ENCODE assay signal across 15 cellular contexts in genomic region chr1:85277802-85278201, GRCh38. TPM values are rescaled to one million over a fixed set of nuclear protein-coding genes. Genes with fewer than 3 reads are reported as not detected.
DNase-seq lines count a peak whose midpoint lies in the region; ATAC-seq and TF ChIP-seq lines count a peak whose summit lies in the region.
"Had no signal": no experiment of that assay in that cellular context is flagged by ENCODE, and none has a peak within 500 bp of the region (broad histone marks: within the 10 kb centered on the region; RNA-seq: fewer than 3 reads in every experiment).

No MANE protein-coding gene starts in this region.

- no peaks in the 10 kb centered on the region for H3K9me3 Mint-ChIP-seq in CD4-positive, alpha-beta memory T cell
- H3K9me3 Mint-ChIP-seq in glutamatergic neuron (ENCODE audit: unreplicated experiment) (peaks cover 2% of the 10 kb centered on the region), T-cell (no peaks in the 10 kb centered on the region)
- H3K9me3 Mint-ChIP-seq in activated T-helper 2 cell treated with anti-CD3 and anti-CD28 coated beads, Interferon-gamma antibody, Interleukin-2, Interleukin-4, amounts not matched to agents 10 μg/mL and 5 μg/mL and 100 μg/mL, durations not matched to agents 14 hours and 24 hours and 36 hours: no peaks in the 10 kb centered on the region
- H3K9me3 Mint-ChIP-seq: activated CD8-positive, alpha-beta T cell treated with anti-CD3 and anti-CD28 coated beads for 36 hours; central memory CD8-positive, alpha-beta T cell; effector memory CD8-positive, alpha-beta T cell had no signal

- peaks cover 4% of the 10 kb centered on the region for H3K36me3 ChIP-seq in CD4-positive, alpha-beta memory T cell (ENCODE audit: insufficient read depth, low read length)
- H3K36me3 ChIP-seq: adrenal gland had no signal

- H3K36me3 Mint-ChIP-seq in CD4-positive, alpha-beta memory T cell: peaks cover 4 to 20% of the 10 kb centered on the region in 2 donors
- H3K36me3 Mint-ChIP-seq in T-helper 17 cell (ENCODE audit: low read depth) (peaks cover 3% of the 10 kb centered on the region), glutamatergic neuron (ENCODE audit: unreplicated experiment) (no peaks in the 10 kb centered on the region), T-cell (peaks cover 10% of the 10 kb centered on the region)
- H3K36me3 Mint-ChIP-seq in activated T-helper 2 cell treated with anti-CD3 and anti-CD28 coated beads, Interferon-gamma antibody, Interleukin-2, Interleukin-4, amounts not matched to agents 10 μg/mL and 5 μg/mL and 100 μg/mL, durations not matched to agents 14 hours and 24 hours and 36 hours (ENCODE audit: low read depth): peaks cover 23% of the 10 kb centered on the region

- TF ChIP-seq CTCF in 22Rv1 (IDR thresholded peaks at IDR 0.05) (no peak), glutamatergic neuron (IDR thresholded peaks at IDR 0.05; ENCODE audit: partially characterized antibody, unreplicated experiment) (no peak)

- no peaks in the 10 kb centered on the region for H3K27me3 Mint-ChIP-seq in CD4-positive, alpha-beta memory T cell
- H3K27me3 Mint-ChIP-seq in T-helper 17 cell: no peaks in the 10 kb centered on the region
- H3K27me3 Mint-ChIP-seq in glutamatergic neuron (ENCODE audit: unreplicated experiment): peaks cover 1% of the 10 kb centered on the region
- H3K27me3 Mint-ChIP-seq in T-cell: no peaks in the 10 kb centered on the region
- H3K27me3 Mint-ChIP-seq in activated T-helper 2 cell treated with anti-CD3 and anti-CD28 coated beads, Interferon-gamma antibody, Interleukin-2, Interleukin-4, amounts not matched to agents 10 μg/mL and 5 μg/mL and 100 μg/mL, durations not matched to agents 14 hours and 24 hours and 36 hours (ENCODE audit: low read depth): peaks cover 21% of the 10 kb centered on the region
- H3K27me3 Mint-ChIP-seq: activated CD8-positive, alpha-beta T cell treated with anti-CD3 and anti-CD28 coated beads for 36 hours; central memory CD8-positive, alpha-beta T cell had no signal

- H3K27ac Mint-ChIP-seq in CD4-positive, alpha-beta memory T cell: peak overlapping the region in 4 of 7 donors; percentile 39 to 96 (median 78)
- H3K27ac Mint-ChIP-seq in T-helper 17 cell (peak overlapping the region; percentile 89), glutamatergic neuron (ENCODE audit: unreplicated experiment) (no peak overlapping the region), T-cell (peak overlapping the region in 1 of 2 donors; percentile 93)
- no peak overlapping the region for H3K27ac Mint-ChIP-seq in activated T-helper 2 cell treated with anti-CD3 and anti-CD28 coated beads, Interferon-gamma antibody, Interleukin-2, Interleukin-4, amounts not matched to agents 10 μg/mL and 5 μg/mL and 100 μg/mL, durations not matched to agents 14 hours and 24 hours and 36 hours

- H3K4me3 ChIP-seq in CD4-positive, alpha-beta memory T cell (ENCODE audit: low read length in 2 of 2): no peak overlapping the region

- H3K4me1 ChIP-seq in CD4-positive, alpha-beta memory T cell (ENCODE audit: insufficient read depth, low read length): peaks cover 44% of the 10 kb centered on the region

- POLR2A ChIA-PET in CD4-positive, alpha-beta memory T cell (lab: Charles Lee; ENCODE audit: partially characterized antibody): interaction anchor here (1.2 to 3.6 kb wide), 5 partner anchors 11 to 333 kb away, joined by 3 to 53 read pairs (median 20); partner anchors contain the start of genes C1orf52 and SYDE2
- POLR2A ChIA-PET in T-cell (lab: Charles Lee): no interaction called here

- no peak overlapping the region for H3K4me3 Mint-ChIP-seq in CD4-positive, alpha-beta memory T cell
- H3K4me3 Mint-ChIP-seq in T-helper 17 cell (no peak overlapping the region), glutamatergic neuron (ENCODE audit: unreplicated experiment) (peak overlapping the region; percentile 32), T-cell (no peak overlapping the region)
- no peak overlapping the region for H3K4me3 Mint-ChIP-seq in activated T-helper 2 cell treated with anti-CD3 and anti-CD28 coated beads, Interferon-gamma antibody, Interleukin-2, Interleukin-4, amounts not matched to agents 10 μg/mL and 5 μg/mL and 100 μg/mL, durations not matched to agents 14 hours and 24 hours and 36 hours (ENCODE audit: low read depth)

- intact Hi-C loops in CD4-positive, alpha-beta memory T cell (cut with micrococcal nuclease): loop anchor here (2.0 to 10.0 kb wide), 8 partner anchors 423 to 1427 kb away; partner anchors contain the start of genes CTBS, ODF2L, PRKACB and SH3GLB1
- intact Hi-C loops in activated T-helper 2 cell treated with anti-CD3 and anti-CD28 coated beads, Interferon-gamma antibody, Interleukin-2, Interleukin-4, amounts not matched to agents 10 μg/mL and 5 μg/mL and 100 μg/mL, durations not matched to agents 14 hours and 24 hours and 36 hours (cut with micrococcal nuclease): loop anchor here (2.0 to 10.0 kb wide), 8 partner anchors 43 to 1131 kb away; partner anchors contain the start of genes CTBS, GNG5, ODF2L and SPATA1

- peak overlapping the region; percentile 84 for H3K27ac ChIP-seq in 22Rv1
- H3K27ac ChIP-seq in CD4-positive, alpha-beta memory T cell (ENCODE audit: low read depth, low read length): no peak overlapping the region

- H3K27me3 ChIP-seq in CD4-positive, alpha-beta memory T cell (ENCODE audit: insufficient read depth, low read length): no peaks in the 10 kb centered on the region
- H3K27me3 ChIP-seq: adrenal gland had no signal

- DNase-seq in CD4-positive, alpha-beta memory T cell: no peak
- DNase-seq in T-helper 17 cell: no peak
- no peak for DNase-seq in glutamatergic neuron
- DNase-seq in NCI-H1092 (lab: John Stamatoyannopoulos, UW): no peak
- no peak for DNase-seq in T-cell
- DNase-seq in kidney glomerular epithelial cell (lab: John Stamatoyannopoulos, UW): no peak
- no peak for DNase-seq in activated T-helper 2 cell treated with anti-CD3 and anti-CD28 coated beads, Interferon-gamma antibody, Interleukin-2, Interleukin-4, amounts not matched to agents 10 μg/mL and 5 μg/mL and 100 μg/mL, durations not matched to agents 14 hours and 24 hours and 36 hours (ENCODE audit: low spot score)
- DNase-seq: activated CD8-positive, alpha-beta T cell treated with anti-CD3 and anti-CD28 coated beads for 36 hours; activated T-cell treated with anti-CD3 and anti-CD28 coated beads, Interleukin-2, amount 50 U/mL, for 48 hours; effector memory CD8-positive, alpha-beta T cell; NCI-H2081; NCI-H524 had no signal

- ATAC-seq in T-helper 17 cell: no peak
- ATAC-seq in T-cell (replicated peaks in 1 of 4): no peak
- ATAC-seq: activated CD8-positive, alpha-beta T cell treated with anti-CD3 and anti-CD28 coated beads for 36 hours; effector memory CD8-positive, alpha-beta T cell had no signal

- peaks cover 37 to 53% (median 45%) of the 10 kb centered on the region in 4 donors for H3K4me1 Mint-ChIP-seq in CD4-positive, alpha-beta memory T cell
- peaks cover 43% of the 10 kb centered on the region for H3K4me1 Mint-ChIP-seq in T-helper 17 cell
- H3K4me1 Mint-ChIP-seq in glutamatergic neuron (ENCODE audit: low read depth, unreplicated experiment): peaks cover 12% of the 10 kb centered on the region
- peaks cover 42 to 51% (median 46%) of the 10 kb centered on the region in 3 donors for H3K4me1 Mint-ChIP-seq in T-cell
- peaks cover 45% of the 10 kb centered on the region for H3K4me1 Mint-ChIP-seq in activated T-helper 2 cell treated with anti-CD3 and anti-CD28 coated beads, Interferon-gamma antibody, Interleukin-2, Interleukin-4, amounts not matched to agents 10 μg/mL and 5 μg/mL and 100 μg/mL, durations not matched to agents 14 hours and 24 hours and 36 hours (ENCODE audit: low read depth)

- H3K9me3 ChIP-seq in CD4-positive, alpha-beta memory T cell (ENCODE audit: control insufficient read depth in 1 of 2, low read length in 2 of 2): no peaks in the 10 kb centered on the region
- no peaks in the 10 kb centered on the region for H3K9me3 ChIP-seq in T-helper 17 cell (ENCODE audit: control insufficient read depth, low read length, poor library complexity, severe bottlenecking)
- H3K9me3 ChIP-seq: adrenal gland had no signal

- CTCF ChIA-PET in CD4-positive, alpha-beta memory T cell (lab: Charles Lee; ENCODE audit: partially characterized antibody): interaction anchor here (0.7 to 12.2 kb wide), 3 partner anchors 19 to 651 kb away, joined by 3 to 218 read pairs (median 28); partner anchors contain the start of gene C1orf52
- CTCF ChIA-PET in T-cell (lab: Charles Lee): interaction anchor here (0.7 to 4.4 kb wide), 6 partner anchors 14 to 333 kb away, joined by 3 to 65 read pairs (median 19); partner anchors contain the start of gene C1orf52 (in 1 of the 2)

RNA-seq across cellular contexts. Expression of gene BCL10, which starts 1.4 kb away (rescaled TPM):
- 10 to 100 TPM; 36.1 to 37.0 TPM for total RNA-seq in CD4-positive, alpha-beta memory T cell
- 10 to 100 TPM; 21.2 to 25.4 TPM for polyA plus RNA-seq in CD4-positive, alpha-beta memory T cell
- total RNA-seq in T-helper 17 cell (10 to 100 TPM; 49.8 to 51.9 TPM), glutamatergic neuron (ENCODE audit: unreplicated experiment) (21.9 TPM), T-cell (10 to 100 TPM; 25.8 to 40.0 (median 28.0) TPM)
- 24.4 and 27.4 TPM in 2 replicates for total RNA-seq in activated T-helper 2 cell treated with anti-CD3 and anti-CD28 coated beads, Interferon-gamma antibody, Interleukin-2, Interleukin-4, amounts not matched to agents 10 μg/mL and 5 μg/mL and 100 μg/mL, durations not matched to agents 14 hours and 24 hours and 36 hours

RNA-seq across cellular contexts. Expression of gene C1orf52, which starts 18.3 kb away (rescaled TPM):
- total RNA-seq in CD4-positive, alpha-beta memory T cell: 10 to 100 TPM; 39.6 to 41.6 TPM
- 10 to 100 TPM; 21.2 to 25.8 TPM for polyA plus RNA-seq in CD4-positive, alpha-beta memory T cell
- total RNA-seq in T-helper 17 cell (10 to 100 TPM; 51.5 to 51.7 TPM), glutamatergic neuron (ENCODE audit: unreplicated experiment) (53.7 TPM), T-cell (10 to 100 TPM; 29.8 to 48.6 (median 39.3) TPM)
- total RNA-seq in activated T-helper 2 cell treated with anti-CD3 and anti-CD28 coated beads, Interferon-gamma antibody, Interleukin-2, Interleukin-4, amounts not matched to agents 10 μg/mL and 5 μg/mL and 100 μg/mL, durations not matched to agents 14 hours and 24 hours and 36 hours: 23.9 and 25.8 TPM in 2 replicates

Comparison
In these comparisons a context has a peak if more than half of its experiments do, and no peak if none do; other contexts are left out.
1. H3K27ac Mint-ChIP-seq: peak in CD4-positive, alpha-beta memory T cell (4 of 7) and T-helper 17 cell (single experiment); none in glutamatergic neuron (single experiment) and activated T-helper 2 cell treated with anti-CD3 and anti-CD28 coated beads, Interferon-gamma antibody, Interleukin-2, Interleukin-4, amounts not matched to agents 10 μg/mL and 5 μg/mL and 100 μg/mL, durations not matched to agents 14 hours and 24 hours and 36 hours (single experiment).